11 cellular contexts compared by ENCODE assay signal in genomic region chr5:136057401-136057951, GRCh38. TPM values are rescaled to one million over a fixed set of nuclear protein-coding genes. Genes with fewer than 3 reads are reported as not detected.
A peak's percentile ranks its signal among the peaks of the same experiment; 100 is the strongest.
DNase-seq lines count a peak whose midpoint lies in the region; ATAC-seq and TF ChIP-seq lines count a peak whose summit lies in the region.
"Had no signal": no experiment of that assay in that cellular context is flagged by ENCODE, and none has a peak within 500 bp of the region (broad histone marks: within the 10 kb centered on the region; RNA-seq: fewer than 3 reads in every experiment).

No MANE protein-coding gene starts in this region.

- H3K9me3 Mint-ChIP-seq in activated naive CD4-positive, alpha-beta T cell treated with anti-CD3 and anti-CD28 coated beads, Interleukin-2, amount 50 U/mL, for 24 hours, result no peaks in the 10 kb centered on the region
- H3K9me3 Mint-ChIP-seq in activated naive CD4-positive, alpha-beta T cell treated with anti-CD3 and anti-CD28 coated beads, Interleukin-2, amount 50 U/mL, for 72 hours, result no peaks in the 10 kb centered on the region
- H3K9me3 Mint-ChIP-seq in chondrocyte (ENCODE audit: low read depth), result no peaks in the 10 kb centered on the region
- H3K9me3 Mint-ChIP-seq: activated T-cell treated with anti-CD3 and anti-CD28 coated beads, Interleukin-2, amount 50 U/mL, for 4 hours; T-helper 1 cell treated with Interleukin-12 subunit alpha and Interleukin-12 subunit beta and Interleukin-4 antibody, amounts not matched to agents 30 μg/mL and 1 μg/mL, for 36 hours had no signal

- H3K27me3 Mint-ChIP-seq in activated naive CD4-positive, alpha-beta T cell treated with anti-CD3 and anti-CD28 coated beads, Interleukin-2, amount 50 U/mL, for 24 hours, result no peaks in the 10 kb centered on the region
- no peaks in the 10 kb centered on the region for H3K27me3 Mint-ChIP-seq in chondrocyte (ENCODE audit: low read depth)

- H3K4me1 ChIP-seq in vagina, result peaks cover 43% of the 10 kb centered on the region

- no peaks in the 10 kb centered on the region for H3K36me3 ChIP-seq in vagina

- H3K4me3 Mint-ChIP-seq in activated naive CD4-positive, alpha-beta T cell treated with anti-CD3 and anti-CD28 coated beads, Interleukin-2, amount 50 U/mL, for 24 hours, result no peak overlapping the region
- H3K4me3 Mint-ChIP-seq in chondrocyte (ENCODE audit: unreplicated experiment), result no peak overlapping the region
- H3K4me3 Mint-ChIP-seq: activated T-cell treated with anti-CD3 and anti-CD28 coated beads, Interleukin-2, amount 50 U/mL, for 4 hours; T-helper 1 cell treated with Interleukin-12 subunit alpha and Interleukin-12 subunit beta and Interleukin-4 antibody, amounts not matched to agents 30 μg/mL and 1 μg/mL, for 36 hours had no signal

- H3K27ac Mint-ChIP-seq in activated naive CD4-positive, alpha-beta T cell treated with anti-CD3 and anti-CD28 coated beads, Interleukin-2, amount 50 U/mL, for 24 hours, result peak overlapping the region; percentile 8
- H3K27ac Mint-ChIP-seq in activated naive CD4-positive, alpha-beta T cell treated with anti-CD3 and anti-CD28 coated beads, Interleukin-2, amount 50 U/mL, for 72 hours, result no peak overlapping the region
- peak overlapping the region; percentile 96 for H3K27ac Mint-ChIP-seq in chondrocyte (ENCODE audit: unreplicated experiment)
- H3K27ac Mint-ChIP-seq: T-helper 1 cell treated with Interleukin-12 subunit alpha and Interleukin-12 subunit beta and Interleukin-4 antibody, amounts not matched to agents 30 μg/mL and 1 μg/mL, for 36 hours had no signal

- no peak for DNase-seq in activated naive CD4-positive, alpha-beta T cell treated with anti-CD3 and anti-CD28 coated beads, Interleukin-2, amount 50 U/mL, for 72 hours (ENCODE audit: low spot score in 2 of 2)
- DNase-seq in chondrocyte (ENCODE audit: low spot score) (no peak), mesenteric fat pad (ENCODE audit: low spot score) (peak; percentile 41), vagina (ENCODE audit: extremely low spot score in 2 of 2) (no peak), head of caudate nucleus (no peak)
- DNase-seq: activated T-cell treated with anti-CD3 and anti-CD28 coated beads, Interleukin-2, amount 50 U/mL, for 4 hours; lower lobe of right lung had no signal

- no peak for ATAC-seq in activated naive CD4-positive, alpha-beta T cell treated with anti-CD3 and anti-CD28 coated beads, Interleukin-2, amount 50 U/mL, for 72 hours
- ATAC-seq in GM18502 (IDR thresholded peaks at IDR 0.05; ENCODE audit: poor library complexity, unreplicated experiment) (no peak), HG02938 (IDR thresholded peaks at IDR 0.05; ENCODE audit: unreplicated experiment) (no peak)
- ATAC-seq: activated T-cell treated with anti-CD3 and anti-CD28 coated beads, Interleukin-2, amount 50 U/mL, for 4 hours had no signal

- no peak overlapping the region for H3K4me3 ChIP-seq in vagina
- H3K4me3 ChIP-seq: lower lobe of right lung had no signal

- H3K27me3 ChIP-seq in vagina, result no peaks in the 10 kb centered on the region

- TF ChIP-seq POLR2A in vagina (IDR thresholded peaks at IDR 0.05), result no peak

- intact Hi-C loops in vagina (cut with DNase I), result no loop called here
- intact Hi-C loops in head of caudate nucleus (cut with DNase I), result no loop called here

- no peaks in the 10 kb centered on the region for H3K36me3 Mint-ChIP-seq in activated naive CD4-positive, alpha-beta T cell treated with anti-CD3 and anti-CD28 coated beads, Interleukin-2, amount 50 U/mL, for 24 hours
- no peaks in the 10 kb centered on the region for H3K36me3 Mint-ChIP-seq in activated naive CD4-positive, alpha-beta T cell treated with anti-CD3 and anti-CD28 coated beads, Interleukin-2, amount 50 U/mL, for 72 hours
- H3K36me3 Mint-ChIP-seq in chondrocyte (ENCODE audit: low read depth), result peaks cover 33% of the 10 kb centered on the region

- no peaks in the 10 kb centered on the region for H3K9me3 ChIP-seq in vagina
- H3K9me3 ChIP-seq: lower lobe of right lung had no signal

- H3K27ac ChIP-seq in vagina, result peak overlapping the region; percentile 59
- H3K27ac ChIP-seq: lower lobe of right lung had no signal

- TF ChIP-seq CTCF in chondrocyte (IDR thresholded peaks at IDR 0.05) (no peak), vagina (IDR thresholded peaks at IDR 0.05) (no peak)

- H3K4me1 Mint-ChIP-seq in activated naive CD4-positive, alpha-beta T cell treated with anti-CD3 and anti-CD28 coated beads, Interleukin-2, amount 50 U/mL, for 24 hours, result no peaks in the 10 kb centered on the region
- H3K4me1 Mint-ChIP-seq in chondrocyte (ENCODE audit: low read depth), result peaks cover 65% of the 10 kb centered on the region

RNA-seq across cellular contexts. Expression of gene TGFBI, which starts 28.7 kb away (rescaled TPM):
- total RNA-seq in activated naive CD4-positive, alpha-beta T cell treated with anti-CD3 and anti-CD28 coated beads, Interleukin-2, amount 50 U/mL, for 72 hours, result not detected
- total RNA-seq in chondrocyte (491 to 631 TPM (median 620 TPM) in 3 replicates), mesenteric fat pad (254 TPM), vagina (43.2 TPM)

Comparison
In these comparisons a context has a peak if more than half of its experiments do, and no peak if none do; other contexts are left out.
1. H3K27ac Mint-ChIP-seq: peak in activated naive CD4-positive, alpha-beta T cell treated with anti-CD3 and anti-CD28 coated beads, Interleukin-2, amount 50 U/mL, for 24 hours (single experiment) and chondrocyte (single experiment); none in activated naive CD4-positive, alpha-beta T cell treated with anti-CD3 and anti-CD28 coated beads, Interleukin-2, amount 50 U/mL, for 72 hours (0 of 2).
2. RNA of gene TGFBI, which starts 28.7 kb away (total RNA-seq): 491 to 631 TPM in chondrocyte, 254 TPM in mesenteric fat pad (single experiment) and 43.2 TPM in vagina (single experiment); not detected in activated naive CD4-positive, alpha-beta T cell treated with anti-CD3 and anti-CD28 coated beads, Interleukin-2, amount 50 U/mL, for 72 hours; every median in the first group is over 10 times any median in the second.